1 cellular context compared by ENCODE assay signal in genomic region chr1:54981466-54981865, GRCh38.
TF ChIP-seq lines count a peak whose summit lies in the region.

No MANE protein-coding gene starts in this region.

TF ChIP-seq in GM23338, 12 proteins besides CTCF, POLR2A, EP300 and RAD21 (continued from another document):
- TF ChIP-seq CREB1 (CRISPR knock-in tag; IDR thresholded peaks at IDR 0.05; ENCODE audit: low read depth) (no peak), JUNB (IDR thresholded peaks at IDR 0.05; ENCODE audit: unreplicated experiment) (no peak), STAT1 (IDR thresholded peaks at IDR 0.05; ENCODE audit: unreplicated experiment) (no peak)
